Comparison of ENCODE assay signal across 8 cellular contexts in genomic region chr19:49497047-49497789, GRCh38. TPM values are rescaled to one million over a fixed set of nuclear protein-coding genes. Genes with fewer than 3 reads are reported as not detected.
DNase-seq lines count a peak whose midpoint lies in the region; ATAC-seq, FAIRE-seq and TF ChIP-seq lines count a peak whose summit lies in the region.

No MANE protein-coding gene starts in this region.

- H3K4me1 ChIP-seq in DND-41 (ENCODE audit: insufficient read depth, low read length), result peaks cover 57% of the 10 kb centered on the region
- peaks cover 51% of the 10 kb centered on the region for H3K4me1 ChIP-seq in Karpas-422 (ENCODE audit: low read length)
- H3K4me1 ChIP-seq in HepG2 (ENCODE audit: insufficient read depth, low read length), result peaks cover 39% of the 10 kb centered on the region

- H3K27ac ChIP-seq in DND-41 (ENCODE audit: low read length) (peak overlapping the region; percentile 86), Karpas-422 (ENCODE audit: low read length) (peak overlapping the region; percentile 86), HepG2 (ENCODE audit: extremely low read length, insufficient read depth, low read length) (peak overlapping the region; percentile 81)

- CTCF ChIA-PET in HepG2 (lab: Yijun Ruan, JAX; ENCODE audit: low intra/inter-chr PET ratio, low total read pairs), result no interaction called here

- H3K4me3 ChIP-seq in DND-41 (ENCODE audit: low read depth in 1 of 2, low read length in 2 of 2) (peak overlapping the region; percentile 72 to 82; a peak in 3 of 4 replicates), Karpas-422 (ENCODE audit: low read length) (peak overlapping the region; percentile 95), HepG2 (replicated peaks in 1 of 3; ENCODE audit: insufficient read depth in 1 of 3, low read depth in 2 of 3, low read length in 3 of 3) (peak overlapping the region; percentile 77 to 85 (median 78))

- ATAC-seq in DND-41 (ENCODE audit: insufficient read depth, low read depth), result no peak
- no peak for ATAC-seq in HepG2
- ATAC-seq in HG03520 (IDR thresholded peaks at IDR 0.05; ENCODE audit: unreplicated experiment), result no peak

- peak overlapping the region; percentile 93 for H3K9ac ChIP-seq in DND-41 (ENCODE audit: low read depth, low read length)
- H3K9ac ChIP-seq in Karpas-422 (ENCODE audit: low read length), result peak overlapping the region; percentile 98
- H3K9ac ChIP-seq in HepG2 (ENCODE audit: insufficient read depth, low read depth, low read length), result peak overlapping the region; percentile 100

- TF ChIP-seq EP300 in HepG2 (IDR thresholded peaks at IDR 0.05; ENCODE audit: low read depth in 2 of 2, low read length in 2 of 2) (no peak), HepG2 (CRISPR knock-in tag; IDR thresholded peaks at IDR 0.05; ENCODE audit: borderline replicate concordance) (no peak)

- peak; percentile 66 to 71; a peak in 3 of 4 replicates for TF ChIP-seq POLR2A in HepG2 (IDR thresholded peaks at IDR 0.05; ENCODE audit: insufficient read depth in 1 of 2, low read depth in 2 of 2, low read length in 2 of 2)

- no TSS peak for BruUV-seq in HepG2 (replicated peaks; lab: Mats Ljungman, UMichigan)

- 19% methylated on average over 13 of the region's 22 CpGs for WGBS in HepG2 (ENCODE audit: low lambda C conversion rate)

- intact Hi-C loops in HepG2 (cut with micrococcal nuclease; ENCODE audit: unreplicated experiment), result no loop called here

- DNase-seq in DND-41 (peak; percentile 62), Karpas-422 (peak; percentile 94), UCSD-AML1 (lab: John Stamatoyannopoulos, UW; ENCODE audit: unreplicated experiment) (peak; percentile 78), cerebellar cortex (ENCODE audit: low spot score) (peak; percentile 47), HepG2 (ENCODE audit: low spot score) (no peak), DMS114 treated with DMSO at 0.1 percent for 48 hours (lab: John Stamatoyannopoulos, UW; ENCODE audit: unreplicated experiment) (no peak)
- DNase-seq in stimulated activated CD8-positive, alpha-beta memory T cell treated with anti-CD3 and anti-CD28 coated beads, Interleukin-4, amount 100 ng/mL, for 24 hours (ENCODE audit: low read depth), result peak; percentile 44

- H3K4me2 ChIP-seq in DND-41 (ENCODE audit: insufficient read depth, low read length), result peak overlapping the region; percentile 92
- peak overlapping the region; percentile 98 for H3K4me2 ChIP-seq in Karpas-422 (ENCODE audit: low read depth, low read length, poor library complexity, severe bottlenecking)
- peak overlapping the region; percentile 92 for H3K4me2 ChIP-seq in HepG2 (ENCODE audit: low read depth, low read length)

- H3K27me3 ChIP-seq in DND-41 (ENCODE audit: insufficient read depth, low read length, poor library complexity) (no peaks in the 10 kb centered on the region), Karpas-422 (ENCODE audit: low read length) (no peaks in the 10 kb centered on the region), HepG2 (ENCODE audit: control insufficient read depth in 1 of 2, insufficient read depth in 2 of 2, low read length in 2 of 2) (peaks cover 0 to 4% of the 10 kb centered on the region in 2 experiments; a peak in 1 of 5 replicates)

- no peaks in the 10 kb centered on the region for H3K9me2 ChIP-seq in Karpas-422 (replicated peaks; ENCODE audit: insufficient read depth, low read length)

- peaks cover 45% of the 10 kb centered on the region for H3K36me3 ChIP-seq in DND-41 (ENCODE audit: insufficient read depth, low read length)
- H3K36me3 ChIP-seq in Karpas-422 (ENCODE audit: insufficient read depth, low read length), result peaks cover 35% of the 10 kb centered on the region
- H3K36me3 ChIP-seq in HepG2 (replicated peaks in 1 of 2; ENCODE audit: control insufficient read depth in 1 of 2, insufficient read depth in 2 of 2, low read length in 2 of 2), result peaks cover 15 to 32% of the 10 kb centered on the region in 2 experiments

- no peak for TF ChIP-seq RAD21 in HepG2 (CRISPR knock-in tag; IDR thresholded peaks at IDR 0.05)

- H3K79me2 ChIP-seq in DND-41 (ENCODE audit: insufficient read depth, low read length) (peaks cover 36% of the 10 kb centered on the region), Karpas-422 (ENCODE audit: low read length) (peaks cover 17% of the 10 kb centered on the region), HepG2 (ENCODE audit: insufficient read depth, low read length) (peaks cover 27% of the 10 kb centered on the region)

- H3K9me3 ChIP-seq in DND-41 (ENCODE audit: insufficient read depth, low read length, severe bottlenecking) (no peaks in the 10 kb centered on the region), Karpas-422 (ENCODE audit: low read length) (no peaks in the 10 kb centered on the region), HepG2 (ENCODE audit: low read length) (no peaks in the 10 kb centered on the region)

- in situ Hi-C loops in HepG2 (cut with HindIII; ENCODE audit: extremely low pct_ligation_motif_present, low pct_unique_long_range_greater_than_20kb), result loop anchor here (5.0 kb wide), 2 partner anchors 75 to 175 kb away; no protein-coding TSS in a partner anchor

- no peak for TF ChIP-seq CTCF in DND-41 (IDR thresholded peaks at IDR 0.05; ENCODE audit: borderline replicate concordance, extremely low read depth, low read length, poor library complexity, severe bottlenecking)
- TF ChIP-seq CTCF in HepG2 (CRISPR knock-in tag; IDR thresholded peaks at IDR 0.05), result no peak

- H4K20me1 ChIP-seq in DND-41 (ENCODE audit: insufficient read depth, low read length) (peaks cover 29% of the 10 kb centered on the region), Karpas-422 (ENCODE audit: insufficient read depth, low read depth, low read length) (peaks cover 34% of the 10 kb centered on the region), HepG2 (ENCODE audit: insufficient read depth, low read length) (peaks cover 29% of the 10 kb centered on the region; the same call in 1 of the 2 replicates)

- POLR2A ChIA-PET in HepG2 (lab: Yijun Ruan, JAX), result interaction anchor here (1.1 to 3.1 kb wide), 6 partner anchors 8 to 372 kb away, joined by 3 to 22 read pairs (median 12); partner anchors contain the start of gene FCGRT

- H2AFZ ChIP-seq in DND-41 (ENCODE audit: low read depth, low read length), result no peak overlapping the region
- no peak overlapping the region for H2AFZ ChIP-seq in Karpas-422 (ENCODE audit: low read length)
- H2AFZ ChIP-seq in HepG2 (ENCODE audit: low read length), result no peak overlapping the region

- no peak for FAIRE-seq in HepG2 (lab: Jason Lieb, UNC)

RNA-seq across cellular contexts. Expression of gene RPS11, which starts 1.0 kb away (rescaled TPM):
- total RNA-seq in Karpas-422 (2014; rRNA removed; shearing (Covaris generic); ENCODE audit: low replicate concordance), result 6,857 and 9,247 TPM in 2 replicates
- 2,345 and 2,734 TPM in 2 replicates for total RNA-seq in HepG2 (2016; rRNA removed; fragmentation: Illumina TruSeq; extraction: Trizol)
- total RNA-seq in HepG2 (2016; cell fraction: cytosol; rRNA removed; fragmentation: Illumina TruSeq; extraction: Trizol; ENCODE audit: low read depth), result 3,922 and 3,962 TPM in 2 replicates
- 2,320 and 2,893 TPM in 2 replicates for total RNA-seq in HepG2 (2016; cell fraction: insoluble cytoplasmic fraction; rRNA removed; fragmentation: Illumina TruSeq; extraction: Trizol)
- total RNA-seq in HepG2 (2016; cell fraction: membrane; rRNA removed; fragmentation: Illumina TruSeq; extraction: Trizol), result 5,292 and 5,634 TPM in 2 replicates
- 817 and 896 TPM in 2 replicates for total RNA-seq in HepG2 (2016; cell fraction: nucleus; rRNA removed; fragmentation: Illumina TruSeq; extraction: Trizol)
- 2,839 and 2,896 TPM in 2 replicates for polyA plus RNA-seq in HepG2 (2011; rRNA removed)
- polyA plus RNA-seq in HepG2 (2011; cell fraction: cytosol; rRNA removed), result 6,087 and 6,094 TPM in 2 replicates
- 1,822 and 1,919 TPM in 2 replicates for polyA plus RNA-seq in HepG2 (2011; cell fraction: nucleus; rRNA removed)
- 3,444 and 3,595 TPM in 2 replicates for polyA plus RNA-seq in HepG2 (2012)
- polyA plus RNA-seq in HepG2 (2016; cell fraction: cytosol; fragmentation: Illumina TruSeq; extraction: Trizol; ENCODE audit: low read depth), result 4,821 and 5,462 TPM in 2 replicates
- polyA plus RNA-seq in HepG2 (2016; cell fraction: insoluble cytoplasmic fraction; fragmentation: Illumina TruSeq; extraction: Trizol; ENCODE audit: low read depth), result 3,269 and 3,282 TPM in 2 replicates
- polyA plus RNA-seq in HepG2 (2016; cell fraction: membrane; fragmentation: Illumina TruSeq; extraction: Trizol; ENCODE audit: low read depth), result 6,240 and 6,461 TPM in 2 replicates
- 1,822 and 1,918 TPM in 2 replicates for polyA plus RNA-seq in HepG2 (2016; cell fraction: nucleus; fragmentation: Illumina TruSeq; extraction: Trizol; ENCODE audit: insufficient read depth, low read depth)
- polyA minus RNA-seq in HepG2 (2011; rRNA and poly(A)+ RNA removed; ENCODE audit: low replicate concordance), result 1,415 and 1,765 TPM in 2 replicates
- 470 and 550 TPM in 2 replicates for polyA minus RNA-seq in HepG2 (2011; cell fraction: cytosol; rRNA and poly(A)+ RNA removed)
- polyA minus RNA-seq in HepG2 (2011; cell fraction: nucleus; rRNA and poly(A)+ RNA removed), result 202 and 266 TPM in 2 replicates

RNA-seq across cellular contexts. Expression of gene RPL13A, which starts 9.8 kb away (rescaled TPM):
- 6,359 and 8,659 TPM in 2 replicates for total RNA-seq in Karpas-422 (2014; rRNA removed; shearing (Covaris generic); ENCODE audit: low replicate concordance)
- 2,601 and 3,137 TPM in 2 replicates for total RNA-seq in HepG2 (2016; rRNA removed; fragmentation: Illumina TruSeq; extraction: Trizol)
- total RNA-seq in HepG2 (2016; cell fraction: cytosol; rRNA removed; fragmentation: Illumina TruSeq; extraction: Trizol; ENCODE audit: low read depth), result 4,258 and 4,636 TPM in 2 replicates
- 2,656 and 3,295 TPM in 2 replicates for total RNA-seq in HepG2 (2016; cell fraction: insoluble cytoplasmic fraction; rRNA removed; fragmentation: Illumina TruSeq; extraction: Trizol)
- total RNA-seq in HepG2 (2016; cell fraction: membrane; rRNA removed; fragmentation: Illumina TruSeq; extraction: Trizol), result 7,013 and 7,095 TPM in 2 replicates
- 1,096 and 1,183 TPM in 2 replicates for total RNA-seq in HepG2 (2016; cell fraction: nucleus; rRNA removed; fragmentation: Illumina TruSeq; extraction: Trizol)
- 3,407 and 3,954 TPM in 2 replicates for polyA plus RNA-seq in HepG2 (2011; rRNA removed)
- polyA plus RNA-seq in HepG2 (2011; cell fraction: cytosol; rRNA removed), result 2,986 and 5,309 TPM in 2 replicates
- 2,708 and 2,782 TPM in 2 replicates for polyA plus RNA-seq in HepG2 (2011; cell fraction: nucleus; rRNA removed)
- 2,954 and 4,264 TPM in 2 replicates for polyA plus RNA-seq in HepG2 (2012)
- 5,376 and 5,987 TPM in 2 replicates for polyA plus RNA-seq in HepG2 (2016; cell fraction: cytosol; fragmentation: Illumina TruSeq; extraction: Trizol; ENCODE audit: low read depth)
- 3,762 and 3,802 TPM in 2 replicates for polyA plus RNA-seq in HepG2 (2016; cell fraction: insoluble cytoplasmic fraction; fragmentation: Illumina TruSeq; extraction: Trizol; ENCODE audit: low read depth)
- 7,707 and 8,057 TPM in 2 replicates for polyA plus RNA-seq in HepG2 (2016; cell fraction: membrane; fragmentation: Illumina TruSeq; extraction: Trizol; ENCODE audit: low read depth)
- polyA plus RNA-seq in HepG2 (2016; cell fraction: nucleus; fragmentation: Illumina TruSeq; extraction: Trizol; ENCODE audit: insufficient read depth, low read depth), result 2,294 and 2,333 TPM in 2 replicates
- polyA minus RNA-seq in HepG2 (2011; rRNA and poly(A)+ RNA removed; ENCODE audit: low replicate concordance), result 2,394 and 2,613 TPM in 2 replicates
- polyA minus RNA-seq in HepG2 (2011; cell fraction: cytosol; rRNA and poly(A)+ RNA removed), result 898 and 937 TPM in 2 replicates
- 1,540 and 1,647 TPM in 2 replicates for polyA minus RNA-seq in HepG2 (2011; cell fraction: nucleus; rRNA and poly(A)+ RNA removed)

RNA-seq across cellular contexts. Expression of gene FCGRT, which starts 15.2 kb away (rescaled TPM):
- 1.8 and 3.5 TPM in 2 replicates for total RNA-seq in Karpas-422 (2014; rRNA removed; shearing (Covaris generic); ENCODE audit: low replicate concordance)
- 124 and 225 TPM in 2 replicates for total RNA-seq in HepG2 (2016; rRNA removed; fragmentation: Illumina TruSeq; extraction: Trizol)
- 222 and 258 TPM in 2 replicates for total RNA-seq in HepG2 (2016; cell fraction: cytosol; rRNA removed; fragmentation: Illumina TruSeq; extraction: Trizol; ENCODE audit: low read depth)
- total RNA-seq in HepG2 (2016; cell fraction: insoluble cytoplasmic fraction; rRNA removed; fragmentation: Illumina TruSeq; extraction: Trizol), result 102 and 228 TPM in 2 replicates
- total RNA-seq in HepG2 (2016; cell fraction: membrane; rRNA removed; fragmentation: Illumina TruSeq; extraction: Trizol), result 261 and 289 TPM in 2 replicates
- total RNA-seq in HepG2 (2016; cell fraction: nucleus; rRNA removed; fragmentation: Illumina TruSeq; extraction: Trizol), result 141 and 165 TPM in 2 replicates
- polyA plus RNA-seq in HepG2 (2011; rRNA removed), result 121 and 149 TPM in 2 replicates
- polyA plus RNA-seq in HepG2 (2011; cell fraction: cytosol; rRNA removed), result 105 and 151 TPM in 2 replicates
- polyA plus RNA-seq in HepG2 (2011; cell fraction: nucleus; rRNA removed), result 256 and 257 TPM in 2 replicates
- 143 and 177 TPM in 2 replicates for polyA plus RNA-seq in HepG2 (2012)
- 245 and 266 TPM in 2 replicates for polyA plus RNA-seq in HepG2 (2016; cell fraction: cytosol; fragmentation: Illumina TruSeq; extraction: Trizol; ENCODE audit: low read depth)
- polyA plus RNA-seq in HepG2 (2016; cell fraction: insoluble cytoplasmic fraction; fragmentation: Illumina TruSeq; extraction: Trizol; ENCODE audit: low read depth), result 107 and 130 TPM in 2 replicates
- polyA plus RNA-seq in HepG2 (2016; cell fraction: membrane; fragmentation: Illumina TruSeq; extraction: Trizol; ENCODE audit: low read depth), result 257 and 263 TPM in 2 replicates
- polyA plus RNA-seq in HepG2 (2016; cell fraction: nucleus; fragmentation: Illumina TruSeq; extraction: Trizol; ENCODE audit: insufficient read depth, low read depth), result 289 and 295 TPM in 2 replicates
- 0.65 and 115 TPM in 2 replicates for polyA minus RNA-seq in HepG2 (2011; rRNA and poly(A)+ RNA removed; ENCODE audit: low replicate concordance)
- 72.8 and 82.9 TPM in 2 replicates for polyA minus RNA-seq in HepG2 (2011; cell fraction: cytosol; rRNA and poly(A)+ RNA removed)
- polyA minus RNA-seq in HepG2 (2011; cell fraction: nucleus; rRNA and poly(A)+ RNA removed), result 27.6 and 29.2 TPM in 2 replicates

RNA-seq across cellular contexts. Expression of gene FLT3LG, which starts 23.2 kb away (rescaled TPM):
- 18.8 and 19.3 TPM in 2 replicates for total RNA-seq in Karpas-422 (2014; rRNA removed; shearing (Covaris generic); ENCODE audit: low replicate concordance)
- total RNA-seq in HepG2 (2016; rRNA removed; fragmentation: Illumina TruSeq; extraction: Trizol), result 0.58 and 1.5 TPM in 2 replicates
- total RNA-seq in HepG2 (2016; cell fraction: cytosol; rRNA removed; fragmentation: Illumina TruSeq; extraction: Trizol; ENCODE audit: low read depth), result 2.3 and 2.9 TPM in 2 replicates
- total RNA-seq in HepG2 (2016; cell fraction: insoluble cytoplasmic fraction; rRNA removed; fragmentation: Illumina TruSeq; extraction: Trizol), result 0.67 and 1.4 TPM in 2 replicates
- total RNA-seq in HepG2 (2016; cell fraction: membrane; rRNA removed; fragmentation: Illumina TruSeq; extraction: Trizol), result 2.2 and 2.3 TPM in 2 replicates
- 1.3 and 2.9 TPM in 2 replicates for total RNA-seq in HepG2 (2016; cell fraction: nucleus; rRNA removed; fragmentation: Illumina TruSeq; extraction: Trizol)
- 2.6 and 3.0 TPM in 2 replicates for polyA plus RNA-seq in HepG2 (2011; rRNA removed)
- 1.1 and 1.7 TPM in 2 replicates for polyA plus RNA-seq in HepG2 (2011; cell fraction: cytosol; rRNA removed)
- polyA plus RNA-seq in HepG2 (2011; cell fraction: nucleus; rRNA removed), result 5.2 and 6.9 TPM in 2 replicates
- 2.0 and 4.6 TPM in 2 replicates for polyA plus RNA-seq in HepG2 (2012)
- 4.2 and 4.4 TPM in 2 replicates for polyA plus RNA-seq in HepG2 (2016; cell fraction: cytosol; fragmentation: Illumina TruSeq; extraction: Trizol; ENCODE audit: low read depth)
- 2.3 and 2.4 TPM in 2 replicates for polyA plus RNA-seq in HepG2 (2016; cell fraction: insoluble cytoplasmic fraction; fragmentation: Illumina TruSeq; extraction: Trizol; ENCODE audit: low read depth)
- polyA plus RNA-seq in HepG2 (2016; cell fraction: membrane; fragmentation: Illumina TruSeq; extraction: Trizol; ENCODE audit: low read depth), result 2.5 and 3.6 TPM in 2 replicates
- polyA plus RNA-seq in HepG2 (2016; cell fraction: nucleus; fragmentation: Illumina TruSeq; extraction: Trizol; ENCODE audit: insufficient read depth, low read depth), result 7.4 and 8.8 TPM in 2 replicates
- 1.2 and 1.7 TPM in 2 replicates for polyA minus RNA-seq in HepG2 (2011; rRNA and poly(A)+ RNA removed; ENCODE audit: low replicate concordance)
- 0.79 and 2.5 TPM in 2 replicates for polyA minus RNA-seq in HepG2 (2011; cell fraction: cytosol; rRNA and poly(A)+ RNA removed)
- polyA minus RNA-seq in HepG2 (2011; cell fraction: nucleus; rRNA and poly(A)+ RNA removed), result 0.90 and 1.1 TPM in 2 replicates

RNA-seq across cellular contexts. Expression of gene RCN3, which starts 30.6 kb away (rescaled TPM):
- 0.22 TPM in 1 of 2 replicates, not detected in the other for total RNA-seq in Karpas-422 (2014; rRNA removed; shearing (Covaris generic); ENCODE audit: low replicate concordance)
- 1.7 and 10.1 TPM in 2 replicates for total RNA-seq in HepG2 (2016; rRNA removed; fragmentation: Illumina TruSeq; extraction: Trizol)
- 2.9 TPM in 2 replicates for total RNA-seq in HepG2 (2016; cell fraction: cytosol; rRNA removed; fragmentation: Illumina TruSeq; extraction: Trizol; ENCODE audit: low read depth)
- 2.5 and 10.4 TPM in 2 replicates for total RNA-seq in HepG2 (2016; cell fraction: insoluble cytoplasmic fraction; rRNA removed; fragmentation: Illumina TruSeq; extraction: Trizol)
- 3.9 and 4.3 TPM in 2 replicates for total RNA-seq in HepG2 (2016; cell fraction: membrane; rRNA removed; fragmentation: Illumina TruSeq; extraction: Trizol)
- total RNA-seq in HepG2 (2016; cell fraction: nucleus; rRNA removed; fragmentation: Illumina TruSeq; extraction: Trizol), result 12.9 and 16.5 TPM in 2 replicates
- polyA plus RNA-seq in HepG2 (2011; rRNA removed), result 3.0 and 3.3 TPM in 2 replicates
- 0.79 and 1.6 TPM in 2 replicates for polyA plus RNA-seq in HepG2 (2011; cell fraction: cytosol; rRNA removed)
- 33.2 and 45.9 TPM in 2 replicates for polyA plus RNA-seq in HepG2 (2011; cell fraction: nucleus; rRNA removed)
- 4.9 and 5.2 TPM in 2 replicates for polyA plus RNA-seq in HepG2 (2012)
- 4.8 and 4.9 TPM in 2 replicates for polyA plus RNA-seq in HepG2 (2016; cell fraction: cytosol; fragmentation: Illumina TruSeq; extraction: Trizol; ENCODE audit: low read depth)
- polyA plus RNA-seq in HepG2 (2016; cell fraction: insoluble cytoplasmic fraction; fragmentation: Illumina TruSeq; extraction: Trizol; ENCODE audit: low read depth), result 3.3 and 3.5 TPM in 2 replicates
- polyA plus RNA-seq in HepG2 (2016; cell fraction: membrane; fragmentation: Illumina TruSeq; extraction: Trizol; ENCODE audit: low read depth), result 4.3 and 6.1 TPM in 2 replicates
- polyA plus RNA-seq in HepG2 (2016; cell fraction: nucleus; fragmentation: Illumina TruSeq; extraction: Trizol; ENCODE audit: insufficient read depth, low read depth), result 61.4 and 74.8 TPM in 2 replicates
- 0.14 and 0.50 TPM in 2 replicates for polyA minus RNA-seq in HepG2 (2011; rRNA and poly(A)+ RNA removed; ENCODE audit: low replicate concordance)
- not detected in 2 replicates for polyA minus RNA-seq in HepG2 (2011; cell fraction: cytosol; rRNA and poly(A)+ RNA removed)
- 3.1 and 4.0 TPM in 2 replicates for polyA minus RNA-seq in HepG2 (2011; cell fraction: nucleus; rRNA and poly(A)+ RNA removed)

Comparison
In these comparisons a context has a peak if more than half of its experiments do, and no peak if none do; other contexts are left out.
1. DNase-seq: peak in DND-41 (single experiment), Karpas-422 (single experiment), UCSD-AML1 (single experiment), cerebellar cortex (single experiment) and stimulated activated CD8-positive, alpha-beta memory T cell treated with anti-CD3 and anti-CD28 coated beads, Interleukin-4, amount 100 ng/mL, for 24 hours (single experiment); none in HepG2 (single experiment) and DMS114 treated with DMSO at 0.1 percent for 48 hours (single experiment).
2. RNA of gene FCGRT, which starts 15.2 kb away (total RNA-seq): 102 to 289 TPM in HepG2; 1.8 to 3.5 TPM in Karpas-422; every median in the first group is over 10 times any median in the second.
3. Peak in every context shown above with its lines, with median percentiles within 50 percentile points of each other: H3K27ac ChIP-seq, H3K4me2 ChIP-seq, H3K4me3 ChIP-seq and H3K9ac ChIP-seq.